ENCODE assay signal across 8 cellular contexts in the genomic region with DNA sequence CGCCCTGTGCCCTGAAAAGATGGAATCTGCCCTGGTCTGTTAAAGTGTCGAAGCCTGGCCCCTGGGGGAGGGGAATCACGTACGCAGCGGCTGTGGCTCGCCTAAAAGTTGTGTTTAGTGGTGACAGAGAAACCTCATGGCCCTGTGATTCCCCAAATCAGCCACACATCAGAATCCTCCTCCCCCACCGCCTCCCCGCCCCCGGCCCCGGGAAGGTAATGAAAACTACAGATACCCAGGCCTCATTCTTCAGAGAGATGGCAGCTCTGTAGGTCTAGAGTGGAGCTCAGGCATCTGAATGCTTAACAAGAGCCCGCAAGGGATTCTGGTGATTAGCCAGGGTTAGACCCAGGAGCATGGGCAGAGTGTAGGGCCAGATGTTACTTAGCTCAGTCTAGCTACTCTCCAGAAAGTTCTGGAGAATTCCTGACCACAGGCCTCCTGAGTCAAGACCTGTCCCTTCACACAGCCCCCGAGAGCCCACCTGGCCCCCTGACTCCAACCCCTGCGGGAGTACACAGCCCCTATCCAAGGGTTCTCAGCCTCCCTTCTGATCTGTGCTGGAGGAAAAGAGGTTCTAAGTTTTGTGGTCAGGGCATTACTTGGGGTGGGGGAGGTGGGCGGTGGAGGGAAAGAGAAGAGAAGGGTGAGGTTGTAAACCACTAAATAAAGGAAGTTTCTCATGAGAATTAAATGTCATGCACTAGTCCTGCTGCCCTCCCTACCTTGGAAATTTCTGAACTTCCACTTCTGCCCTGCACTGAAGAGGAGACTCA.
A peak's percentile ranks its signal among the peaks of the same experiment; 100 is the strongest.
DNase-seq lines count a peak whose midpoint lies in the region; ATAC-seq and TF ChIP-seq lines count a peak whose summit lies in the region.

No MANE protein-coding gene starts in this region.

- H3K27ac ChIP-seq in dorsolateral prefrontal cortex (peak overlapping the region in 56 of 59 donors; percentile 4 to 90 (median 77)), uterus (peak overlapping the region; percentile 91 to 98)

- no peaks in the 10 kb centered on the region for H3K9me3 ChIP-seq in uterus

- H3K27me3 Mint-ChIP-seq in progenitor cell of endocrine pancreas: no peaks in the 10 kb centered on the region

- peaks cover 0 to 8% of the 10 kb centered on the region in 2 donors for H3K4me1 ChIP-seq in uterus

- intact Hi-C loops in dorsolateral prefrontal cortex (cut with DNase I): loop anchor here in 1 of 2 donors (5.0 kb wide), 2 partner anchors 116 to 194 kb away; partner anchors contain the start of genes CEP83 and PLXNC1
- intact Hi-C loops in uterus (cut with DNase I; ENCODE audit: low total_unique reads): no loop called here

- H3K9me3 Mint-ChIP-seq in progenitor cell of endocrine pancreas (ENCODE audit: low read depth): no peaks in the 10 kb centered on the region

- TF ChIP-seq CTCF in dorsolateral prefrontal cortex (IDR thresholded peaks at IDR 0.05 in 54 of 56, conservative IDR thresholded peaks at IDR 0.05 in 2 of 56; ENCODE audit: low read depth in 1 of 56, partially characterized antibody in 56 of 56) (no peak), progenitor cell of endocrine pancreas (IDR thresholded peaks at IDR 0.05; ENCODE audit: unreplicated experiment) (no peak), uterus (IDR thresholded peaks at IDR 0.05) (no peak)

- peaks cover 16% of the 10 kb centered on the region for H3K36me3 Mint-ChIP-seq in progenitor cell of endocrine pancreas (ENCODE audit: insufficient read depth)

- peak; percentile 50 for ATAC-seq in GM19023 (IDR thresholded peaks at IDR 0.05; ENCODE audit: unreplicated experiment)
- peak; percentile 23 for ATAC-seq in HG03439 (IDR thresholded peaks at IDR 0.05; ENCODE audit: unreplicated experiment)

- H3K4me3 Mint-ChIP-seq in progenitor cell of endocrine pancreas (ENCODE audit: low read depth): no peak overlapping the region

- no peaks in the 10 kb centered on the region for H3K36me3 ChIP-seq in uterus

- TF ChIP-seq POLR2A in uterus (IDR thresholded peaks at IDR 0.05): no peak

- peak overlapping the region; percentile 49 for H3K27ac Mint-ChIP-seq in progenitor cell of endocrine pancreas

- peaks cover 3% of the 10 kb centered on the region for H3K4me1 Mint-ChIP-seq in progenitor cell of endocrine pancreas (ENCODE audit: low read depth)

- peak overlapping the region in 55 of 59 donors; percentile 29 to 75 (median 59) for H3K4me3 ChIP-seq in dorsolateral prefrontal cortex
- peak overlapping the region; percentile 52 to 61 for H3K4me3 ChIP-seq in uterus

- peak; percentile 47 to 56 for DNase-seq in activated CD4-positive, alpha-beta T cell treated with anti-CD3 and anti-CD28 coated beads for 24 hours (ENCODE audit: low read depth in 2 of 2)
- DNase-seq in dorsolateral prefrontal cortex (no peak), progenitor cell of endocrine pancreas (ENCODE audit: low spot score, unreplicated experiment) (no peak), uterus (peak in 1 of 2 donors; percentile 28), NCI-H1930 (lab: John Stamatoyannopoulos, UW) (no peak), NCI-H526 treated with DMSO at 0.1 percent for 48 hours (lab: John Stamatoyannopoulos, UW) (no peak)

- H3K27me3 ChIP-seq in dorsolateral prefrontal cortex (no peaks in the 10 kb centered on the region), uterus (no peaks in the 10 kb centered on the region)

Comparison
In these comparisons a context has a peak if more than half of its experiments do, and no peak if none do; other contexts are left out.
1. DNase-seq: peak in activated CD4-positive, alpha-beta T cell treated with anti-CD3 and anti-CD28 coated beads for 24 hours (2 of 2); none in dorsolateral prefrontal cortex (0 of 10), progenitor cell of endocrine pancreas (single experiment), NCI-H1930 (0 of 2) and NCI-H526 treated with DMSO at 0.1 percent for 48 hours (single experiment).